ENCODE assay signal across 23 cellular contexts in the genomic region with DNA sequence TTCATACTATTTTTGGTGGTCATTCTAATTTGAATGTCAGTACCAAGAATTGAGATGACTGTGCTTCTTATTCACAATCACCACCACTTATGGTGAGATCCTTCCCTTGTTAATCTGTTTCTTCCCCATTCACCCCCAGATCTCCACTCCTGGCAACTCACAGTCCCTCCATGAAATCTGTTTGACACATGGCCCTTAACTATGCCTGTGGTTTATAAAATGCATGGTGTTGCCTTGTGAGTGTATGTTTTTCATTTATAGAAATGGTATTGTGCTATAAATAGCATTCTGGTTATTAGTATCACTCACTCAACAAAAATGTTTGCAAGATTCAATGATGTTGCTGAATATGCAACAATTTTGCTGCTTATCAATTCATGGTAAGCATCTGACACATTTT.
"Had no signal": no experiment of that assay in that cellular context is flagged by ENCODE, and none has a peak within 500 bp of the region (broad histone marks: within the 10 kb centered on the region; RNA-seq: fewer than 3 reads in every experiment).

No MANE protein-coding gene starts in this region.

- H2AFZ ChIP-seq: PC-9 had no signal

- H3K27ac ChIP-seq: body of pancreas, PC-9, WERI-Rb-1 had no signal

- H3K36me3 Mint-ChIP-seq: activated naive CD8-positive, alpha-beta T cell treated with anti-CD3 and anti-CD28 coated beads for 36 hours had no signal

- H3K27me3 ChIP-seq: body of pancreas had no signal

- H3K9me3 ChIP-seq: body of pancreas had no signal

- DNase-seq: activated CD4-positive, alpha-beta memory T cell treated with anti-CD3 and anti-CD28 coated beads, Interleukin-2, amount 10 ng/mL, durations not matched to agents 7 days and 5 days; activated CD4-positive, alpha-beta T cell treated with anti-CD3 and anti-CD28 coated beads for 36 hours; activated CD4-positive, alpha-beta T cell treated with anti-CD3 and anti-CD28 coated beads, Interleukin-2, amount 50 U/mL, for 1 hour; activated CD8-positive, alpha-beta memory T cell treated with anti-CD3 and anti-CD28 coated beads, Interleukin-2, amount 50 U/mL, for 4 hours; activated gamma-delta T cell treated with Interleukin-2 at 50 U/mL for 16 hours; activated naive CD4-positive, alpha-beta T cell treated with anti-CD3 and anti-CD28 coated beads, Interleukin-2, amount 10 ng/mL, durations not matched to agents 7 days and 5 days; activated naive CD8-positive, alpha-beta T cell treated with anti-CD3 and anti-CD28 coated beads for 36 hours; activated T-cell treated with anti-CD3 and anti-CD28 coated beads, Interleukin-2, amount 50 U/mL, for 72 hours; aorta; body of pancreas; Kasumi-1; KBM-7; NCI-H1105 treated with DMSO at 0.1 percent for 48 hours; NCI-H1436 treated with DMSO at 0.1 percent for 48 hours; NCI-H187; NCI-H2081; NCI-H446; NCI-H524; PC-9; SHP77 treated with DMSO at 0.1 percent for 48 hours; T-helper 1 cell; WERI-Rb-1 had no signal

- H3K9me3 Mint-ChIP-seq: activated CD4-positive, alpha-beta memory T cell treated with anti-CD3 and anti-CD28 coated beads, Interleukin-2, amount 10 ng/mL, durations not matched to agents 7 days and 5 days; activated naive CD4-positive, alpha-beta T cell treated with anti-CD3 and anti-CD28 coated beads, Interleukin-2, amount 10 ng/mL, durations not matched to agents 7 days and 5 days; activated naive CD8-positive, alpha-beta T cell treated with anti-CD3 and anti-CD28 coated beads for 36 hours; activated T-cell treated with anti-CD3 and anti-CD28 coated beads, Interleukin-2, amount 50 U/mL, for 72 hours; activated T-helper 2 cell treated with anti-CD3 and anti-CD28 coated beads, Interferon-gamma antibody, Interleukin-2, Interleukin-4, amounts not matched to agents 10 μg/mL and 5 μg/mL and 100 μg/mL, durations not matched to agents 14 hours and 24 hours and 36 hours had no signal

- H3K27me3 Mint-ChIP-seq: activated CD4-positive, alpha-beta memory T cell treated with anti-CD3 and anti-CD28 coated beads, Interleukin-2, amount 10 ng/mL, durations not matched to agents 7 days and 5 days; activated CD4-positive, alpha-beta T cell treated with anti-CD3 and anti-CD28 coated beads for 36 hours; activated naive CD4-positive, alpha-beta T cell treated with anti-CD3 and anti-CD28 coated beads, Interleukin-2, amount 10 ng/mL, durations not matched to agents 7 days and 5 days; activated naive CD8-positive, alpha-beta T cell treated with anti-CD3 and anti-CD28 coated beads for 36 hours had no signal

- H3K4me3 ChIP-seq: body of pancreas, PC-9 had no signal

- H3K4me3 Mint-ChIP-seq: activated CD4-positive, alpha-beta memory T cell treated with anti-CD3 and anti-CD28 coated beads, Interleukin-2, amount 10 ng/mL, durations not matched to agents 7 days and 5 days; activated CD4-positive, alpha-beta T cell treated with anti-CD3 and anti-CD28 coated beads for 36 hours; activated naive CD4-positive, alpha-beta T cell treated with anti-CD3 and anti-CD28 coated beads, Interleukin-2, amount 10 ng/mL, durations not matched to agents 7 days and 5 days; activated naive CD8-positive, alpha-beta T cell treated with anti-CD3 and anti-CD28 coated beads for 36 hours; activated T-cell treated with anti-CD3 and anti-CD28 coated beads, Interleukin-2, amount 50 U/mL, for 72 hours had no signal

- H3K4me1 ChIP-seq: body of pancreas had no signal

- H3K4me2 ChIP-seq: PC-9 had no signal

- H3K27ac Mint-ChIP-seq: activated CD4-positive, alpha-beta memory T cell treated with anti-CD3 and anti-CD28 coated beads, Interleukin-2, amount 10 ng/mL, durations not matched to agents 7 days and 5 days; activated CD4-positive, alpha-beta T cell treated with anti-CD3 and anti-CD28 coated beads for 36 hours; activated naive CD4-positive, alpha-beta T cell treated with anti-CD3 and anti-CD28 coated beads, Interleukin-2, amount 10 ng/mL, durations not matched to agents 7 days and 5 days; activated naive CD8-positive, alpha-beta T cell treated with anti-CD3 and anti-CD28 coated beads for 36 hours; activated T-cell treated with anti-CD3 and anti-CD28 coated beads, Interleukin-2, amount 50 U/mL, for 72 hours; activated T-helper 2 cell treated with anti-CD3 and anti-CD28 coated beads, Interferon-gamma antibody, Interleukin-2, Interleukin-4, amounts not matched to agents 10 μg/mL and 5 μg/mL and 100 μg/mL, durations not matched to agents 14 hours and 24 hours and 36 hours had no signal
